14 cellular contexts compared by ENCODE assay signal in genomic region chr17:7038025-7038862, GRCh38. TPM values are rescaled to one million over a fixed set of nuclear protein-coding genes. Genes with fewer than 3 reads are reported as not detected.
DNase-seq lines count a peak whose midpoint lies in the region; ATAC-seq and TF ChIP-seq lines count a peak whose summit lies in the region.
"Had no signal": no experiment of that assay in that cellular context is flagged by ENCODE, and none has a peak within 500 bp of the region (broad histone marks: within the 10 kb centered on the region; RNA-seq: fewer than 3 reads in every experiment).

No MANE protein-coding gene starts in this region.

- POLR2A ChIA-PET in CD8-positive, alpha-beta T cell (lab: Charles Lee) = no interaction called here

- H3K27me3 Mint-ChIP-seq in CD8-positive, alpha-beta T cell (ENCODE audit: low read depth) = no peaks in the 10 kb centered on the region
- H3K27me3 Mint-ChIP-seq in activated naive CD8-positive, alpha-beta T cell treated with anti-CD3 and anti-CD28 coated beads, Interleukin-2, amount 50 U/mL, for 24 hours = no peaks in the 10 kb centered on the region
- H3K27me3 Mint-ChIP-seq in natural killer cell treated with Interleukin-12 subunit alpha and Interleukin-12 subunit beta and Interleukin-15 and Interleukin-18, amount 100 ng/mL, for 72 hours = no peaks in the 10 kb centered on the region

- TF ChIP-seq CTCF in CD8-positive, alpha-beta T cell (IDR thresholded peaks at IDR 0.05) = no peak

- no peak overlapping the region for H3K27ac Mint-ChIP-seq in CD8-positive, alpha-beta T cell
- peak overlapping the region; percentile 21 for H3K27ac Mint-ChIP-seq in activated naive CD8-positive, alpha-beta T cell treated with anti-CD3 and anti-CD28 coated beads, Interleukin-2, amount 50 U/mL, for 24 hours
- H3K27ac Mint-ChIP-seq in natural killer cell treated with Interleukin-12 subunit alpha and Interleukin-12 subunit beta and Interleukin-15 and Interleukin-18, amount 100 ng/mL, for 72 hours = peak overlapping the region in 1 of 2 donors; percentile 55

- no peaks in the 10 kb centered on the region for H3K9me3 Mint-ChIP-seq in CD8-positive, alpha-beta T cell
- no peaks in the 10 kb centered on the region for H3K9me3 Mint-ChIP-seq in activated naive CD8-positive, alpha-beta T cell treated with anti-CD3 and anti-CD28 coated beads, Interleukin-2, amount 50 U/mL, for 24 hours
- no peaks in the 10 kb centered on the region for H3K9me3 Mint-ChIP-seq in natural killer cell treated with Interleukin-12 subunit alpha and Interleukin-12 subunit beta and Interleukin-15 and Interleukin-18, amount 100 ng/mL, for 72 hours

- H3K27me3 ChIP-seq in CD8-positive, alpha-beta T cell (ENCODE audit: insufficient read depth, low read length) = no peaks in the 10 kb centered on the region
- peaks cover 22% of the 10 kb centered on the region for H3K27me3 ChIP-seq in H7 (ENCODE audit: control insufficient read depth, insufficient read depth, low read length)

- CTCF ChIA-PET in CD8-positive, alpha-beta T cell (lab: Charles Lee) = interaction anchor here (2.0 to 2.1 kb wide), 2 partner anchors 14 to 16 kb away, joined by 5 to 9 read pairs; no protein-coding TSS in a partner anchor

- no peak for DNase-seq in CD8-positive, alpha-beta T cell
- DNase-seq in H7 = peak; percentile 74
- no peak for DNase-seq in activated naive CD8-positive, alpha-beta T cell treated with anti-CD3 and anti-CD28 coated beads, Interleukin-2, amount 50 U/mL, for 24 hours
- DNase-seq in natural killer cell treated with Interleukin-12 subunit alpha and Interleukin-12 subunit beta and Interleukin-15 and Interleukin-18, amount 100 ng/mL, for 72 hours (ENCODE audit: low spot score) = no peak
- no peak for DNase-seq in NCI-H146 (lab: John Stamatoyannopoulos, UW)
- DNase-seq: caudate nucleus, COR-L47, heart left ventricle, left ventricle myocardium superior, NCI-H1092, NCI-H524 had no signal

- peak overlapping the region; percentile 33 for H3K4me3 Mint-ChIP-seq in CD8-positive, alpha-beta T cell
- H3K4me3 Mint-ChIP-seq in activated naive CD8-positive, alpha-beta T cell treated with anti-CD3 and anti-CD28 coated beads, Interleukin-2, amount 50 U/mL, for 24 hours = peak overlapping the region; percentile 20
- H3K4me3 Mint-ChIP-seq in natural killer cell treated with Interleukin-12 subunit alpha and Interleukin-12 subunit beta and Interleukin-15 and Interleukin-18, amount 100 ng/mL, for 72 hours = peak overlapping the region; percentile 25

- H3K27ac ChIP-seq in CD8-positive, alpha-beta T cell (ENCODE audit: low read depth, low read length) = no peak overlapping the region
- H3K27ac ChIP-seq: heart left ventricle had no signal

- intact Hi-C loops in CD8-positive, alpha-beta T cell (cut with DNase I, micrococcal nuclease) = loop anchor here in 1 of 2 experiments (5.0 kb wide), 1 partner anchor 214 kb away; the partner anchor contains the start of genes CTDNEP1 and ELP5

- no peak for ATAC-seq in CD8-positive, alpha-beta T cell
- no peak for ATAC-seq in activated naive CD8-positive, alpha-beta T cell treated with anti-CD3 and anti-CD28 coated beads, Interleukin-2, amount 50 U/mL, for 24 hours
- ATAC-seq in natural killer cell treated with Interleukin-12 subunit alpha and Interleukin-12 subunit beta and Interleukin-15 and Interleukin-18, amount 100 ng/mL, for 72 hours = no peak
- ATAC-seq in activated CD4-positive, CD25-positive, alpha-beta regulatory T cell treated with anti-CD3 and anti-CD28 coated beads, Interleukin-2, amount 50 U/mL, for 24 hours = no peak
- ATAC-seq in GM21717 (IDR thresholded peaks at IDR 0.05; ENCODE audit: unreplicated experiment) = no peak
- ATAC-seq: heart left ventricle, left ventricle myocardium superior had no signal

- H3K4me1 ChIP-seq in CD8-positive, alpha-beta T cell (ENCODE audit: insufficient read depth, low read length) = peaks cover 46% of the 10 kb centered on the region

- no peak overlapping the region for H3K4me3 ChIP-seq in CD8-positive, alpha-beta T cell (ENCODE audit: low read depth, low read length)
- H3K4me3 ChIP-seq in H7 (ENCODE audit: insufficient read depth, low read depth, low read length) = no peak overlapping the region

- H3K4me1 Mint-ChIP-seq in CD8-positive, alpha-beta T cell (ENCODE audit: low read depth) = peaks cover 56% of the 10 kb centered on the region
- H3K4me1 Mint-ChIP-seq in activated naive CD8-positive, alpha-beta T cell treated with anti-CD3 and anti-CD28 coated beads, Interleukin-2, amount 50 U/mL, for 24 hours = peaks cover 54% of the 10 kb centered on the region
- H3K4me1 Mint-ChIP-seq in natural killer cell treated with Interleukin-12 subunit alpha and Interleukin-12 subunit beta and Interleukin-15 and Interleukin-18, amount 100 ng/mL, for 72 hours (ENCODE audit: low read depth in 2 of 2) = peaks cover 33 to 46% of the 10 kb centered on the region in 2 donors

- peaks cover 3% of the 10 kb centered on the region for H3K36me3 Mint-ChIP-seq in CD8-positive, alpha-beta T cell
- H3K36me3 Mint-ChIP-seq in activated naive CD8-positive, alpha-beta T cell treated with anti-CD3 and anti-CD28 coated beads, Interleukin-2, amount 50 U/mL, for 24 hours (ENCODE audit: low read depth) = no peaks in the 10 kb centered on the region
- H3K36me3 Mint-ChIP-seq in natural killer cell treated with Interleukin-12 subunit alpha and Interleukin-12 subunit beta and Interleukin-15 and Interleukin-18, amount 100 ng/mL, for 72 hours = no peaks in the 10 kb centered on the region

- no peaks in the 10 kb centered on the region for H3K9me3 ChIP-seq in CD8-positive, alpha-beta T cell (ENCODE audit: low read length)
- H3K9me3 ChIP-seq: heart left ventricle had no signal

- H3K36me3 ChIP-seq in CD8-positive, alpha-beta T cell (ENCODE audit: insufficient read depth, low read length) = no peaks in the 10 kb centered on the region
- no peaks in the 10 kb centered on the region for H3K36me3 ChIP-seq in H7 (replicated peaks; ENCODE audit: control insufficient read depth, insufficient read depth, low read length)
- H3K36me3 ChIP-seq: heart left ventricle had no signal

RNA-seq across cellular contexts. Expression of gene SLC16A13, which starts 2.4 kb away (rescaled TPM):
- total RNA-seq in CD8-positive, alpha-beta T cell = 1 to 10 TPM; 1.8 to 1.9 TPM
- 0.37 and 0.48 TPM in 2 replicates for total RNA-seq in H7 (2014; rRNA removed; shearing (Covaris generic))
- total RNA-seq in natural killer cell treated with Interleukin-12 subunit alpha and Interleukin-12 subunit beta and Interleukin-15 and Interleukin-18, amount 100 ng/mL, for 72 hours = 10 to 100 TPM; 11.7 to 19.1 TPM

RNA-seq across cellular contexts. Expression of gene SLC16A11, which starts 5.6 kb away (rescaled TPM):
- total RNA-seq in CD8-positive, alpha-beta T cell = 1 to 10 TPM; 1.2 to 1.3 TPM
- total RNA-seq in H7 (2014; rRNA removed; shearing (Covaris generic)) = 0.24 and 0.37 TPM in 2 replicates
- 1 to 10 TPM; 1.2 to 1.7 TPM for total RNA-seq in natural killer cell treated with Interleukin-12 subunit alpha and Interleukin-12 subunit beta and Interleukin-15 and Interleukin-18, amount 100 ng/mL, for 72 hours
- total RNA-seq: temporal lobe had no signal

RNA-seq across cellular contexts. Expression of gene BCL6B, which starts 15.4 kb away (rescaled TPM):
- not detected for total RNA-seq in CD8-positive, alpha-beta T cell
- 4.9 and 8.3 TPM in 2 replicates for total RNA-seq in H7 (2014; rRNA removed; shearing (Covaris generic))
- 1 to 10 TPM in 1 of 2 donors, under 1 TPM in 1; 0.73 to 1.1 TPM for total RNA-seq in natural killer cell treated with Interleukin-12 subunit alpha and Interleukin-12 subunit beta and Interleukin-15 and Interleukin-18, amount 100 ng/mL, for 72 hours

RNA-seq across cellular contexts. Expression of gene RNASEK, which starts 25.8 kb away (rescaled TPM):
- total RNA-seq in CD8-positive, alpha-beta T cell = 100 to 1,000 TPM in 1 of 2 experiments, 10 to 100 TPM in 1; 96.3 to 101 TPM
- total RNA-seq in H7 (2014; rRNA removed; shearing (Covaris generic)) = 180 and 238 TPM in 2 replicates
- total RNA-seq in natural killer cell treated with Interleukin-12 subunit alpha and Interleukin-12 subunit beta and Interleukin-15 and Interleukin-18, amount 100 ng/mL, for 72 hours = 100 to 1,000 TPM; 206 to 224 TPM

RNA-seq across cellular contexts. Expression of gene CLEC10A, which starts 41.8 kb away (rescaled TPM):
- not detected for total RNA-seq in CD8-positive, alpha-beta T cell
- total RNA-seq in H7 (2014; rRNA removed; shearing (Covaris generic)) = not detected in 2 replicates
- total RNA-seq in natural killer cell treated with Interleukin-12 subunit alpha and Interleukin-12 subunit beta and Interleukin-15 and Interleukin-18, amount 100 ng/mL, for 72 hours = not detected
- total RNA-seq: temporal lobe had no signal
